Comparison of ENCODE assay signal across 8 cellular contexts in the genomic region with DNA sequence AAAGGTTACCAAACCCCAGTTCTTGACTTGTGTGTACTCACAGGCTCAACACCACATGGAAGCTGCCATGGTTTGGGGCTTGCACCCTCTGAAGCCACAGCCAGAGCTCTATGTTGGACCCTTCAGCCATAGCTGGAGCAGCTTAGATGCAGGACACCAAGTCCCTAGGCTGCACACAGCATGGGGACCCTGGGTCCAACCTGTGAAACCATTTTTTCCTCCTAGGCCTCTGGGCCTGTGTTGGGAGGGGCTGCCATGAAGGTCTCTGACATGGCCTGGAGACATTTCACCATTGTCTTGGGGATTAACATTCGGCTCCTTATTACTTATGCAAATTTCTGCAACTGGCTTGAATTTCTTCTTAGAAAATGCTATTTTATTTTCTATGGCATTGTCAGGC.
"Had no signal": no experiment of that assay in that cellular context is flagged by ENCODE, and none has a peak within 500 bp of the region (broad histone marks: within the 10 kb centered on the region; RNA-seq: fewer than 3 reads in every experiment).

No MANE protein-coding gene starts in this region.

- H3K4me3 ChIP-seq: GM23248, HAP-1 had no signal

- H3K9ac ChIP-seq: GM23248 had no signal

- H2AFZ ChIP-seq: GM23248 had no signal

- FAIRE-seq: HTR-8/SVneo had no signal

- DNase-seq: GM23248, GOT3, H7, IMR-90, KBM-7 had no signal

- ATAC-seq: HCT116 had no signal

- H3K27ac ChIP-seq: GM23248 had no signal

- H3K4me1 ChIP-seq: HAP-1 had no signal

- H3K36me3 ChIP-seq: HAP-1 had no signal
